In the genomic region with DNA sequence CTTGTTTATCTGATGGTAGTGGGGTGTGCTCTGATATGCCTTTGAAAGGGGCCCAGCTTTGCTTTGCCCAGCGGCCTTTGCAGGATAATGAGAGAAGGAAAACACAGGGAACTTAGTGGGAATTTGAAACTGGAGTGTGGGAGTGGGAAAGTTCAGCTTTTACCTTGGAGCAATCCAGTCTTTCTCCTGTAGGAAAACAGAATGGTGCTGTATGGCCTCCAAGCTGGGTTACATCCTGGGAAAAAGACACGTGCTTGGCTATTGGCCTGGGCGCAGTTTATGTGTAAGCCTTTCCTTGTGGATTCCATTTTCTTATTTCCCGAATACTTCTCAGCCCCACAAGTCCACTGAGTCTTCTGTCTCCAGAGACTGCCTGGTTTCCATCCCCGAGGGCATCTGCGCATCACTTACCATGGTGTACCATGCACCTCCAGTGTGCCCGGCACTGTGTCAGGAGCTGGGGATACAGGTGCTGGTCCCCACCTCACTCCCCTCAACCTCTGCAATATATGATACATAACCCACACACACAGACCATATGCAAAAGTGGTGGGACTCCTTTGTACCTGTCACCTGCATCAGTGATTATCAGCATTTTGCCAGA, we compare ENCODE assay signal across 1 cellular context.
TF ChIP-seq lines count a peak whose summit lies in the region.

No MANE protein-coding gene starts in this region.

TF ChIP-seq in IMR-90, 13 proteins besides CTCF, POLR2A, EP300 and RAD21 (continued from another document):
- TF ChIP-seq RCOR1 (IDR thresholded peaks at IDR 0.05; ENCODE audit: insufficient replicate concordance, low read length): no peak
